Comparison of ENCODE assay signal across 19 cellular contexts in the genomic region with DNA sequence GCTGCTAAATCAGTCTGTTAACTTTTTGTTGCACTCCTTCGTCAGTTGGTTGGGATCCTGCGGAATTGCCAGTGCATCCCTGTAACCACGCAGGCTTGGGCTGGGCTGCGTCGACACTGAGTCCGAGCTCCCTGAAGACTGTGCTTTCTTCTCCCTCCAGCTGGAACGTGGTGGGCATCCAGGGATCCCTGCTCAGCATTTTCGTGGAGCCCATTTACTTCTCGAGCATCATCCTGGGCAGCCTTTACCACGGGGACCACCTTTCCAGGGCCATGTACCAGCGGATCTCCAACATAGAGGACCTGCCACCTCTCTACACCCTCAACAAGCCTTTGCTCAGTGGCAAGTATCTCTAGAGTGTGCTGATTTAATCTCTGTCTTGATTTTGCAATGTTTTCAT.
"Had no signal": no experiment of that assay in that cellular context is flagged by ENCODE, and none has a peak within 500 bp of the region (broad histone marks: within the 10 kb centered on the region; RNA-seq: fewer than 3 reads in every experiment).

No MANE protein-coding gene starts in this region.

- H3K27ac ChIP-seq: SJSA1, SK-N-MC had no signal

- H3K27me3 ChIP-seq: SJSA1 had no signal

- H3K4me3 ChIP-seq: SJSA1, SK-N-MC had no signal

- H3K9me3 ChIP-seq: SJSA1 had no signal

- DNase-seq: KBM-7, NCI-H1092, NCI-H1105 treated with DMSO at 0.1 percent for 48 hours, NCI-H1417 treated with DMSO at 0.1 percent for 48 hours, NCI-H187, NCI-H2029, NCI-H2081 treated with DMSO at 0.1 percent for 48 hours, NCI-H2171, NCI-H226, NCI-H446, NCI-H510A, NCI-H524 treated with DMSO at 0.1 percent for 48 hours, NCI-H69, NCI-H774, Right ventricle myocardium superior, RPMI8226, SIG-M5 had no signal
